9 cellular contexts compared by ENCODE assay signal in genomic region chr5:178284095-178284675, GRCh38. TPM values are rescaled to one million over a fixed set of nuclear protein-coding genes. Genes with fewer than 3 reads are reported as not detected.
DNase-seq lines count a peak whose midpoint lies in the region; ATAC-seq, FAIRE-seq and TF ChIP-seq lines count a peak whose summit lies in the region.
"Had no signal": no experiment of that assay in that cellular context is flagged by ENCODE, and none has a peak within 500 bp of the region (broad histone marks: within the 10 kb centered on the region; RNA-seq: fewer than 3 reads in every experiment).

No MANE protein-coding gene starts in this region.

- peaks cover 6 to 7% of the 10 kb centered on the region in 2 donors for H3K4me1 ChIP-seq in kidney (ENCODE audit: control insufficient read depth in 1 of 2, insufficient read depth in 1 of 2, low read depth in 1 of 2, low read length in 2 of 2)

- TF ChIP-seq POLR2A in GM12891 (IDR thresholded peaks at IDR 0.05; ENCODE audit: low read depth, low read length) = no peak

- ATAC-seq in HG02884 (IDR thresholded peaks at IDR 0.05; ENCODE audit: unreplicated experiment) (no peak), HG03045 (IDR thresholded peaks at IDR 0.05; ENCODE audit: unreplicated experiment) (no peak)
- ATAC-seq: activated CD8-positive, alpha-beta memory T cell treated with anti-CD3 and anti-CD28 coated beads, Interleukin-2, amount 10 ng/mL, durations not matched to agents 7 days and 5 days had no signal

- intact Hi-C loops in kidney (cut with DNase I) = no loop called here

- H3K4me3 ChIP-seq in AG10803 (ENCODE audit: low read length) (no peak overlapping the region), HL-60 (replicated peaks; ENCODE audit: insufficient read depth, low read length) (no peak overlapping the region), WERI-Rb-1 (ENCODE audit: low read depth, low read length) (no peak overlapping the region), kidney (ENCODE audit: low read length in 2 of 2) (no peak overlapping the region)

- no peaks in the 10 kb centered on the region for H3K36me3 ChIP-seq in WERI-Rb-1
- no peaks in the 10 kb centered on the region for H3K36me3 ChIP-seq in kidney (ENCODE audit: control insufficient read depth in 1 of 2, insufficient read depth in 2 of 2, low read length in 2 of 2)

- H3K27me3 ChIP-seq in HL-60 (ENCODE audit: insufficient read depth, poor library complexity, severe bottlenecking) = no peaks in the 10 kb centered on the region
- no peaks in the 10 kb centered on the region for H3K27me3 ChIP-seq in WERI-Rb-1 (ENCODE audit: insufficient read depth, low read depth, severe bottlenecking)

- TF ChIP-seq CTCF in AG10803 (conservative IDR thresholded peaks at IDR 0.05; ENCODE audit: low read length) (peak; percentile 57), HL-60 (IDR thresholded peaks at IDR 0.05; ENCODE audit: insufficient read depth, low read length) (peak; percentile 89), WERI-Rb-1 (IDR thresholded peaks at IDR 0.05; ENCODE audit: low read depth, low read length) (peak; percentile 23; the same call in 1 of the 2 replicates), kidney (IDR thresholded peaks at IDR 0.05; ENCODE audit: borderline replicate concordance, extremely low read depth, insufficient read depth) (peak; percentile 13)

- H3K27ac ChIP-seq in HL-60 (replicated peaks) = no peak overlapping the region
- no peak overlapping the region for H3K27ac ChIP-seq in WERI-Rb-1
- no peak overlapping the region for H3K27ac ChIP-seq in kidney (ENCODE audit: low read depth in 2 of 2, low read length in 2 of 2)

- no peak overlapping the region for H3K9ac ChIP-seq in kidney (ENCODE audit: low read length in 2 of 2)

- H3K9me3 ChIP-seq in WERI-Rb-1 (ENCODE audit: severe bottlenecking) = no peaks in the 10 kb centered on the region
- peaks cover 3 to 8% of the 10 kb centered on the region in 2 donors for H3K9me3 ChIP-seq in kidney (ENCODE audit: control insufficient read depth in 1 of 2, low read length in 2 of 2)

- FAIRE-seq in kidney (lab: Jason Lieb, UNC) = no peak
- no peak for FAIRE-seq in GM12891 (lab: Jason Lieb, UNC)

- DNase-seq in AG10803 (ENCODE audit: low read depth) (no peak), HL-60 (ENCODE audit: low read depth in 1 of 2, low spot score in 1 of 2) (peak; percentile 31 to 44), WERI-Rb-1 (no peak), kidney (no peak), GM12891 (ENCODE audit: insufficient read length, low spot score) (no peak), hypothalamus (lab: John Stamatoyannopoulos, UW) (no peak)
- DNase-seq: activated CD8-positive, alpha-beta memory T cell treated with anti-CD3 and anti-CD28 coated beads, Interleukin-2, amount 10 ng/mL, durations not matched to agents 7 days and 5 days had no signal

TF ChIP-seq in GM12891, 5 proteins besides CTCF, POLR2A, EP300 and RAD21:
- TF ChIP-seq TAF1 (IDR thresholded peaks at IDR 0.05; ENCODE audit: low read depth, low read length) (no peak), POLR2AphosphoS5 (IDR thresholded peaks at IDR 0.05; ENCODE audit: low read depth, low read length) (no peak), POU2F2 (IDR thresholded peaks at IDR 0.05; ENCODE audit: low read depth, low read length) (no peak), SPI1 (IDR thresholded peaks at IDR 0.05; ENCODE audit: low read depth, low read length) (no peak), PAX5 (IDR thresholded peaks at IDR 0.05; ENCODE audit: insufficient read depth, low read length, severe bottlenecking) (no peak)

RNA-seq across cellular contexts. Expression of gene PHYKPL, which starts 51.6 kb away (rescaled TPM):
- 116 TPM for total RNA-seq in kidney
- polyA plus RNA-seq in kidney (ENCODE audit: insufficient read depth, low read depth, low replicate concordance) = 35.3 TPM
- polyA plus RNA-seq in GM12891 (2012; ENCODE audit: low read depth, missing spikeins) = 24.9 TPM

Comparison
In these comparisons a context has a peak if more than half of its experiments do, and no peak if none do; other contexts are left out.
1. DNase-seq: peak in HL-60 (2 of 2); none in AG10803 (single experiment), WERI-Rb-1 (single experiment), kidney (single experiment), GM12891 (single experiment) and hypothalamus (0 of 51).
2. CTCF ChIP-seq: peak in every context shown above with its lines; median percentile 89 in HL-60; 57 in AG10803; 23 in WERI-Rb-1; 13 in kidney.